In genomic region chr3:124812291-124813265, GRCh38 we compare ENCODE assay signal across 8 cellular contexts.
DNase-seq lines count a peak whose midpoint lies in the region; TF ChIP-seq lines count a peak whose summit lies in the region.

No MANE protein-coding gene starts in this region.

- H4K20me1 ChIP-seq in PC-9 (ENCODE audit: insufficient read depth) (no peaks in the 10 kb centered on the region), osteoblast (ENCODE audit: insufficient read depth, low read length) (no peaks in the 10 kb centered on the region)

- H3F3A ChIP-seq in PC-9 (ENCODE audit: insufficient read depth, low read depth): peaks cover 35% of the 10 kb centered on the region

- H3K9me3 ChIP-seq in PC-9 (ENCODE audit: insufficient read depth, low read depth) (0 out of 2 replicates have a peak, but pooled peaks cover 3% of the 10 kb centered on the region), osteoblast (ENCODE audit: low read depth, low read length) (no peaks in the 10 kb centered on the region)

- H3K9me2 ChIP-seq in PC-9 (ENCODE audit: insufficient read depth): no peaks in the 10 kb centered on the region; the same call in 1 of the 2 replicates

- POLR2A ChIA-PET in PC-9 (lab: Charles Lee; ENCODE audit: unreplicated experiment): interaction anchor here (0.5 to 0.7 kb wide), 4 partner anchors 33 to 482 kb away, joined by 3 to 4 read pairs (median 3); no protein-coding TSS in a partner anchor

- peak overlapping the region; percentile 74 for H3K4me2 ChIP-seq in PC-9
- peak overlapping the region; percentile 67 for H3K4me2 ChIP-seq in osteoblast (ENCODE audit: insufficient read depth, low read length)

- H3K4me1 ChIP-seq in PC-9 (replicated peaks; ENCODE audit: insufficient read depth): peaks cover 52% of the 10 kb centered on the region
- peaks cover 38% of the 10 kb centered on the region for H3K4me1 ChIP-seq in osteoblast (ENCODE audit: insufficient read depth, low read length)

- H3K79me2 ChIP-seq in PC-9 (ENCODE audit: low read depth) (peaks cover 18% of the 10 kb centered on the region; the same call in 1 of the 2 replicates), osteoblast (ENCODE audit: insufficient read depth, low read length) (peaks cover 9% of the 10 kb centered on the region)

- DNase-seq in DMS 273 treated with DMSO at 0.1 percent for 48 hours (lab: John Stamatoyannopoulos, UW) (peak; percentile 95), PC-9 (peak; percentile 92 to 95), fibroblast of peridontal ligament (ENCODE audit: extremely low read depth) (peak; percentile 99), osteoblast (ENCODE audit: insufficient read length, low spot score, missing footprints) (peak; percentile 93), pons (ENCODE audit: low spot score) (no peak), NCI-H345 treated with DMSO at 0.1 percent for 48 hours (lab: John Stamatoyannopoulos, UW; ENCODE audit: unreplicated experiment) (no peak)
- DNase-seq in activated CD4-positive, alpha-beta T cell treated with anti-CD3 and anti-CD28 coated beads, Interleukin-2, amount 50 U/mL, for 48 hours: no peak
- no peak for DNase-seq in stimulated activated naive CD4-positive, alpha-beta T cell treated with Interleukin-2 at 50 U/mL for 16 hours (lab: John Stamatoyannopoulos, UW)

- H3K4me3 ChIP-seq in PC-9 (peak overlapping the region; percentile 35; the same call in 1 of the 2 replicates), osteoblast (ENCODE audit: insufficient read depth, low read length) (peak overlapping the region; percentile 33)

- intact Hi-C loops in PC-9 (cut with micrococcal nuclease; ENCODE audit: unreplicated experiment): loop anchor here (1.0 to 5.0 kb wide), 4 partner anchors 25 to 1225 kb away; partner anchors contain the start of gene HACD2

- H3K27me3 ChIP-seq in PC-9 (ENCODE audit: insufficient read depth, low read depth): no peaks in the 10 kb centered on the region
- no peaks in the 10 kb centered on the region for H3K27me3 ChIP-seq in osteoblast (ENCODE audit: insufficient read depth, low read length)

- peak overlapping the region; percentile 96 for H3K27ac ChIP-seq in PC-9
- H3K27ac ChIP-seq in osteoblast (ENCODE audit: low read depth, low read length): peak overlapping the region; percentile 80

- H2AFZ ChIP-seq in PC-9 (no peak overlapping the region), osteoblast (ENCODE audit: low read length) (no peak overlapping the region)

- TSS peak; percentile 81 for BruUV-seq in PC-9 (replicated peaks; lab: Mats Ljungman, UMichigan)

- TF ChIP-seq CTCF in PC-9 (conservative IDR thresholded peaks at IDR 0.05): no peak
- TF ChIP-seq CTCF in osteoblast (IDR thresholded peaks at IDR 0.05; ENCODE audit: extremely low read depth, low read depth, low read length): no peak

- CTCF ChIA-PET in PC-9 (lab: Charles Lee): interaction anchor here (0.5 to 0.6 kb wide), 2 partner anchors 52 to 64 kb away, joined by 3 to 7 read pairs; no protein-coding TSS in a partner anchor

- H3K36me3 ChIP-seq in PC-9 (ENCODE audit: low read depth) (peaks cover 26% of the 10 kb centered on the region; the same call in 1 of the 2 replicates), osteoblast (ENCODE audit: insufficient read depth, low read length) (peaks cover 32% of the 10 kb centered on the region)

Comparison
In these comparisons a context has a peak if more than half of its experiments do, and no peak if none do; other contexts are left out.
1. DNase-seq: peak in DMS 273 treated with DMSO at 0.1 percent for 48 hours (single experiment), PC-9 (2 of 2), fibroblast of peridontal ligament (single experiment) and osteoblast (single experiment); none in activated CD4-positive, alpha-beta T cell treated with anti-CD3 and anti-CD28 coated beads, Interleukin-2, amount 50 U/mL, for 48 hours (0 of 2), pons (single experiment), NCI-H345 treated with DMSO at 0.1 percent for 48 hours (single experiment) and stimulated activated naive CD4-positive, alpha-beta T cell treated with Interleukin-2 at 50 U/mL for 16 hours (single experiment).